Comparison of ENCODE assay signal across 22 cellular contexts in the genomic region with DNA sequence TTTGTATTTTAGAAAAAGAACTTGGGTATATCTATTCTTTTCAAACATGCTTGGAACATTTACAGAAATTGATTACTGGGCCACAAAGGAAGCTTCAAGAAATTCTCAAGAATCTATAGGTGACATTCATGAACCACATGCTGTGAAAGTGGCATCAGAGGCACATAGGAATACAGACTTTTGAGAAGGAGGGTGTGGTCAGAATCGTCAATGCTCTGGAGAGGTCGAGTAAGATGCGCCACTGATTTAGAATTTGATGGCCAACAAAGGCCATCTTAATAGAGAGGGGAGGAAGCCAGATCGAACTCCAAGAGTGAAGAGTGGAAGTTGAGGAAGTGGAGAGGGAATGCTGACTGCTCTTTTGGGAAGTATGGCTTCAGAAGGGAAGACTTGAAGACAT. TPM values are rescaled to one million over a fixed set of nuclear protein-coding genes. Genes with fewer than 3 reads are reported as not detected.
DNase-seq lines count a peak whose midpoint lies in the region; ATAC-seq, FAIRE-seq and TF ChIP-seq lines count a peak whose summit lies in the region.
"Had no signal": no experiment of that assay in that cellular context is flagged by ENCODE, and none has a peak within 500 bp of the region (broad histone marks: within the 10 kb centered on the region; RNA-seq: fewer than 3 reads in every experiment).

No MANE protein-coding gene starts in this region.

- DNase-seq in HepG2 (ENCODE audit: low spot score) = no peak
- DNase-seq in right lobe of liver = no peak
- peak; percentile 0 for DNase-seq in activated naive CD8-positive, alpha-beta T cell treated with anti-CD3 and anti-CD28 coated beads, Interleukin-2, amount 50 U/mL, for 24 hours
- peak; percentile 2 for DNase-seq in type B pancreatic cell (ENCODE audit: extremely low spot score, unreplicated experiment)
- no peak for DNase-seq in neural progenitor cell (ENCODE audit: low spot score)
- DNase-seq in cardiac septum (ENCODE audit: low spot score) = no peak
- DNase-seq: amniotic stem cell; central memory CD4-positive, alpha-beta T cell; COR-L47; effector CD4-positive, alpha-beta T cell; left cardiac atrium; midbrain; NCI-H1436; NCI-H748 treated with DMSO at 0.1 percent for 48 hours; OCI-M1; SHP77; spleen; WERI-Rb-1 had no signal

- H3K4me2 ChIP-seq in HepG2 (ENCODE audit: low read depth, low read length) = no peak overlapping the region
- H3K4me2 ChIP-seq in SU-DHL-6 (ENCODE audit: low read depth, low read length, poor library complexity, severe bottlenecking) = no peak overlapping the region
- no peak overlapping the region for H3K4me2 ChIP-seq in neural progenitor cell

- H3K9me3 Mint-ChIP-seq in activated naive CD8-positive, alpha-beta T cell treated with anti-CD3 and anti-CD28 coated beads, Interleukin-2, amount 50 U/mL, for 24 hours = peaks cover 5% of the 10 kb centered on the region
- H3K9me3 Mint-ChIP-seq in type B pancreatic cell (peaks cover 4% of the 10 kb centered on the region), neural progenitor cell (no peaks in the 10 kb centered on the region)

- no peak for TF ChIP-seq POLR2A in HepG2 (IDR thresholded peaks at IDR 0.05; ENCODE audit: insufficient read depth in 1 of 2, low read depth in 2 of 2, low read length in 2 of 2)
- no peak for TF ChIP-seq POLR2A in right lobe of liver (IDR thresholded peaks at IDR 0.05)

- no peak overlapping the region for H2AFZ ChIP-seq in HepG2 (ENCODE audit: low read length)
- no peak overlapping the region for H2AFZ ChIP-seq in SU-DHL-6 (ENCODE audit: low read depth, low read length, severe bottlenecking)
- H2AFZ ChIP-seq in neural progenitor cell (replicated peaks) = no peak overlapping the region

- H3K9ac ChIP-seq in HepG2 (ENCODE audit: insufficient read depth, low read depth, low read length) (no peak overlapping the region), SU-DHL-6 (ENCODE audit: low read length) (no peak overlapping the region; the same call in 1 of the 2 replicates), neural progenitor cell (no peak overlapping the region)

- H4K20me1 ChIP-seq in HepG2 (ENCODE audit: insufficient read depth, low read length) (no peaks in the 10 kb centered on the region), SU-DHL-6 (ENCODE audit: low read depth, low read length) (no peaks in the 10 kb centered on the region), neural progenitor cell (ENCODE audit: low read depth) (no peaks in the 10 kb centered on the region)

- peaks cover 83% of the 10 kb centered on the region for H3K4me1 Mint-ChIP-seq in activated naive CD8-positive, alpha-beta T cell treated with anti-CD3 and anti-CD28 coated beads, Interleukin-2, amount 50 U/mL, for 24 hours
- H3K4me1 Mint-ChIP-seq in type B pancreatic cell (ENCODE audit: unreplicated experiment) (no peaks in the 10 kb centered on the region), neural progenitor cell (peaks cover 15% of the 10 kb centered on the region)

- H3K4me1 ChIP-seq in HepG2 (ENCODE audit: insufficient read depth, low read length) (peaks cover 70% of the 10 kb centered on the region), right lobe of liver (peaks cover 0 to 9% (median 2%) of the 10 kb centered on the region in 4 donors), neural progenitor cell (no peaks in the 10 kb centered on the region)

- intact Hi-C loops in HepG2 (cut with micrococcal nuclease; ENCODE audit: unreplicated experiment) = no loop called here
- intact Hi-C loops in right lobe of liver (cut with DNase I) = no loop called here
- intact Hi-C loops in cardiac septum (cut with DNase I) = no loop called here

- H3K27ac ChIP-seq in HepG2 (ENCODE audit: extremely low read length, insufficient read depth, low read length) (peak overlapping the region; percentile 47), right lobe of liver (no peak overlapping the region), SU-DHL-6 (ENCODE audit: low read depth, low read length) (peak overlapping the region; percentile 43; the same call in 1 of the 2 replicates), neural progenitor cell (no peak overlapping the region)
- H3K27ac ChIP-seq: HL-60, thoracic aorta, WERI-Rb-1 had no signal

- peak overlapping the region; percentile 28 for H3K4me3 Mint-ChIP-seq in activated naive CD8-positive, alpha-beta T cell treated with anti-CD3 and anti-CD28 coated beads, Interleukin-2, amount 50 U/mL, for 24 hours
- H3K4me3 Mint-ChIP-seq in type B pancreatic cell = no peak overlapping the region
- H3K4me3 Mint-ChIP-seq in neural progenitor cell = no peak overlapping the region

- TF ChIP-seq EP300 in HepG2 (IDR thresholded peaks at IDR 0.05; ENCODE audit: low read depth in 2 of 2, low read length in 2 of 2) = no peak
- TF ChIP-seq EP300 in HepG2 (CRISPR knock-in tag; IDR thresholded peaks at IDR 0.05; ENCODE audit: borderline replicate concordance) = no peak

- H3K79me2 ChIP-seq in HepG2 (ENCODE audit: insufficient read depth, low read length) (peaks cover 39% of the 10 kb centered on the region), SU-DHL-6 (ENCODE audit: insufficient read depth, low read length) (no peaks in the 10 kb centered on the region), neural progenitor cell (ENCODE audit: low read depth) (peaks cover 9% of the 10 kb centered on the region)

- ATAC-seq in HepG2 (no peak), right lobe of liver (no peak)
- ATAC-seq in activated naive CD8-positive, alpha-beta T cell treated with anti-CD3 and anti-CD28 coated beads, Interleukin-2, amount 50 U/mL, for 24 hours = no peak
- ATAC-seq: left cardiac atrium had no signal

- 92% methylated on average over 4 of the region's 4 CpGs for WGBS in HepG2 (ENCODE audit: low lambda C conversion rate)
- WGBS in right lobe of liver (ENCODE audit: insufficient coverage, low coverage, low lambda C conversion rate, missing lambda C conversion rate) = 86% methylated on average over 4 of the region's 4 CpGs

- H3F3A ChIP-seq in SU-DHL-6 (ENCODE audit: insufficient read depth) (peaks cover 52% of the 10 kb centered on the region), neural progenitor cell (ENCODE audit: low read depth) (no peaks in the 10 kb centered on the region)

- H3K27me3 Mint-ChIP-seq in activated naive CD8-positive, alpha-beta T cell treated with anti-CD3 and anti-CD28 coated beads, Interleukin-2, amount 50 U/mL, for 24 hours = no peaks in the 10 kb centered on the region
- H3K27me3 Mint-ChIP-seq in type B pancreatic cell (no peaks in the 10 kb centered on the region), neural progenitor cell (ENCODE audit: insufficient read depth, low read depth) (no peaks in the 10 kb centered on the region)

- TF ChIP-seq CTCF in HepG2 (CRISPR knock-in tag; IDR thresholded peaks at IDR 0.05) (no peak), right lobe of liver (IDR thresholded peaks at IDR 0.05) (no peak), SU-DHL-6 (IDR thresholded peaks at IDR 0.05; ENCODE audit: insufficient read depth, low read length, poor library complexity, severe bottlenecking) (no peak), type B pancreatic cell (conservative IDR thresholded peaks at IDR 0.05) (no peak), neural progenitor cell (IDR thresholded peaks at IDR 0.05) (no peak)

- peak overlapping the region; percentile 95 for H3K27ac Mint-ChIP-seq in activated naive CD8-positive, alpha-beta T cell treated with anti-CD3 and anti-CD28 coated beads, Interleukin-2, amount 50 U/mL, for 24 hours
- no peak overlapping the region for H3K27ac Mint-ChIP-seq in type B pancreatic cell
- no peak overlapping the region for H3K27ac Mint-ChIP-seq in neural progenitor cell

- H3K9me3 ChIP-seq in HepG2 (ENCODE audit: low read length) (no peaks in the 10 kb centered on the region), right lobe of liver (no peaks in the 10 kb centered on the region), SU-DHL-6 (ENCODE audit: insufficient read depth, low read length) (no peaks in the 10 kb centered on the region), neural progenitor cell (ENCODE audit: low read depth) (no peaks in the 10 kb centered on the region)
- H3K9me3 ChIP-seq: spleen, thoracic aorta had no signal

- FAIRE-seq in HepG2 (lab: Jason Lieb, UNC) = no peak
- FAIRE-seq: GM18507 had no signal

- no peaks in the 10 kb centered on the region; a peak in 1 of 5 replicates for H3K27me3 ChIP-seq in HepG2 (ENCODE audit: control insufficient read depth in 1 of 2, insufficient read depth in 2 of 2, low read length in 2 of 2)
- no peaks in the 10 kb centered on the region for H3K27me3 ChIP-seq in right lobe of liver
- no peaks in the 10 kb centered on the region for H3K27me3 ChIP-seq in SU-DHL-6 (ENCODE audit: low read length)
- no peaks in the 10 kb centered on the region for H3K27me3 ChIP-seq in neural progenitor cell
- H3K27me3 ChIP-seq: spleen had no signal

- no peak overlapping the region for H3K4me3 ChIP-seq in HepG2 (replicated peaks in 1 of 3; ENCODE audit: insufficient read depth in 1 of 3, low read depth in 2 of 3, low read length in 3 of 3)
- no peak overlapping the region for H3K4me3 ChIP-seq in right lobe of liver
- H3K4me3 ChIP-seq in SU-DHL-6 (ENCODE audit: insufficient read depth, low read length, poor library complexity, severe bottlenecking) = no peak overlapping the region
- no peak overlapping the region for H3K4me3 ChIP-seq in neural progenitor cell
- H3K4me3 ChIP-seq: spleen, thoracic aorta had no signal

- in situ Hi-C loops in HepG2 (cut with HindIII; ENCODE audit: extremely low pct_ligation_motif_present, low pct_unique_long_range_greater_than_20kb) = no loop called here

- TF ChIP-seq RAD21 in HepG2 (CRISPR knock-in tag; IDR thresholded peaks at IDR 0.05) = no peak

- no peaks in the 10 kb centered on the region for H3K9me2 ChIP-seq in SU-DHL-6 (replicated peaks; ENCODE audit: insufficient read depth, low read length)

- CTCF ChIA-PET in HepG2 (lab: Yijun Ruan, JAX; ENCODE audit: low intra/inter-chr PET ratio, low total read pairs) = no interaction called here

- no TSS peak for BruUV-seq in HepG2 (replicated peaks; lab: Mats Ljungman, UMichigan)

- peaks cover 24% of the 10 kb centered on the region for H3K36me3 Mint-ChIP-seq in activated naive CD8-positive, alpha-beta T cell treated with anti-CD3 and anti-CD28 coated beads, Interleukin-2, amount 50 U/mL, for 24 hours (ENCODE audit: low read depth)
- no peaks in the 10 kb centered on the region for H3K36me3 Mint-ChIP-seq in type B pancreatic cell
- no peaks in the 10 kb centered on the region for H3K36me3 Mint-ChIP-seq in neural progenitor cell

- no peaks in the 10 kb centered on the region for H3K36me3 ChIP-seq in HepG2 (replicated peaks in 1 of 2; ENCODE audit: control insufficient read depth in 1 of 2, insufficient read depth in 2 of 2, low read length in 2 of 2)
- H3K36me3 ChIP-seq in right lobe of liver = no peaks in the 10 kb centered on the region
- H3K36me3 ChIP-seq in SU-DHL-6 (ENCODE audit: low read length) = no peaks in the 10 kb centered on the region
- no peaks in the 10 kb centered on the region for H3K36me3 ChIP-seq in neural progenitor cell
- H3K36me3 ChIP-seq: spleen, thoracic aorta, WERI-Rb-1 had no signal

- POLR2A ChIA-PET in HepG2 (lab: Yijun Ruan, JAX) = interaction anchor here (1.2 to 2.9 kb wide), 7 partner anchors 12 to 68 kb away, joined by 3 to 13 read pairs (median 4); partner anchors contain the start of gene KDM8

RNA-seq across cellular contexts. Expression of gene NSMCE1, which starts 3.5 kb away (rescaled TPM):
- 52.9 and 53.2 TPM in 2 replicates for total RNA-seq in HepG2 (2016; rRNA removed; fragmentation: Illumina TruSeq; extraction: Trizol)
- 17.2 and 19.5 TPM in 2 replicates for total RNA-seq in HepG2 (2016; cell fraction: cytosol; rRNA removed; fragmentation: Illumina TruSeq; extraction: Trizol; ENCODE audit: low read depth)
- 55.4 and 56.5 TPM in 2 replicates for total RNA-seq in HepG2 (2016; cell fraction: insoluble cytoplasmic fraction; rRNA removed; fragmentation: Illumina TruSeq; extraction: Trizol)
- 25.5 and 27.7 TPM in 2 replicates for total RNA-seq in HepG2 (2016; cell fraction: membrane; rRNA removed; fragmentation: Illumina TruSeq; extraction: Trizol)
- total RNA-seq in HepG2 (2016; cell fraction: nucleus; rRNA removed; fragmentation: Illumina TruSeq; extraction: Trizol) = 28.0 and 30.5 TPM in 2 replicates
- polyA plus RNA-seq in HepG2 (2011; rRNA removed) = 42.7 and 43.5 TPM in 2 replicates
- 43.3 and 48.1 TPM in 2 replicates for polyA plus RNA-seq in HepG2 (2011; cell fraction: cytosol; rRNA removed)
- polyA plus RNA-seq in HepG2 (2011; cell fraction: nucleus; rRNA removed) = 9.6 and 20.1 TPM in 2 replicates
- 63.6 and 69.8 TPM in 2 replicates for polyA plus RNA-seq in HepG2 (2012)
- 16.5 and 23.5 TPM in 2 replicates for polyA plus RNA-seq in HepG2 (2016; cell fraction: cytosol; fragmentation: Illumina TruSeq; extraction: Trizol; ENCODE audit: low read depth)
- polyA plus RNA-seq in HepG2 (2016; cell fraction: insoluble cytoplasmic fraction; fragmentation: Illumina TruSeq; extraction: Trizol; ENCODE audit: low read depth) = 55.4 and 59.8 TPM in 2 replicates
- 23.1 and 25.4 TPM in 2 replicates for polyA plus RNA-seq in HepG2 (2016; cell fraction: membrane; fragmentation: Illumina TruSeq; extraction: Trizol; ENCODE audit: low read depth)
- 58.1 and 59.0 TPM in 2 replicates for polyA plus RNA-seq in HepG2 (2016; cell fraction: nucleus; fragmentation: Illumina TruSeq; extraction: Trizol; ENCODE audit: insufficient read depth, low read depth)
- 68.2 and 105 TPM in 2 replicates for polyA minus RNA-seq in HepG2 (2011; rRNA and poly(A)+ RNA removed; ENCODE audit: low replicate concordance)
- polyA minus RNA-seq in HepG2 (2011; cell fraction: cytosol; rRNA and poly(A)+ RNA removed) = 19.2 and 19.6 TPM in 2 replicates
- polyA minus RNA-seq in HepG2 (2011; cell fraction: nucleus; rRNA and poly(A)+ RNA removed) = 12.1 and 29.7 TPM in 2 replicates
- total RNA-seq in right lobe of liver = 10 to 100 TPM; 23.7 to 42.3 (median 33.1) TPM
- 27.1 and 33.3 TPM in 2 replicates for total RNA-seq in type B pancreatic cell (ENCODE audit: low replicate concordance)
- total RNA-seq in neural progenitor cell (ENCODE audit: low replicate concordance) = 44.6 and 83.4 TPM in 2 replicates
- total RNA-seq in cardiac septum = 27.2 TPM

RNA-seq across cellular contexts. Expression of gene IL4R, which starts 41.7 kb away (rescaled TPM):
- total RNA-seq in HepG2 (2016; rRNA removed; fragmentation: Illumina TruSeq; extraction: Trizol) = 7.6 and 15.9 TPM in 2 replicates
- total RNA-seq in HepG2 (2016; cell fraction: cytosol; rRNA removed; fragmentation: Illumina TruSeq; extraction: Trizol; ENCODE audit: low read depth) = 8.0 and 9.2 TPM in 2 replicates
- 6.9 and 15.8 TPM in 2 replicates for total RNA-seq in HepG2 (2016; cell fraction: insoluble cytoplasmic fraction; rRNA removed; fragmentation: Illumina TruSeq; extraction: Trizol)
- total RNA-seq in HepG2 (2016; cell fraction: membrane; rRNA removed; fragmentation: Illumina TruSeq; extraction: Trizol) = 9.4 and 9.6 TPM in 2 replicates
- total RNA-seq in HepG2 (2016; cell fraction: nucleus; rRNA removed; fragmentation: Illumina TruSeq; extraction: Trizol) = 16.4 and 21.4 TPM in 2 replicates
- 49.6 and 60.7 TPM in 2 replicates for polyA plus RNA-seq in HepG2 (2011; rRNA removed)
- polyA plus RNA-seq in HepG2 (2011; cell fraction: cytosol; rRNA removed) = 30.7 and 32.4 TPM in 2 replicates
- 61.1 and 65.1 TPM in 2 replicates for polyA plus RNA-seq in HepG2 (2011; cell fraction: nucleus; rRNA removed)
- 13.9 and 22.1 TPM in 2 replicates for polyA plus RNA-seq in HepG2 (2012)
- 1.4 and 1.8 TPM in 2 replicates for polyA plus RNA-seq in HepG2 (2016; cell fraction: cytosol; fragmentation: Illumina TruSeq; extraction: Trizol; ENCODE audit: low read depth)
- polyA plus RNA-seq in HepG2 (2016; cell fraction: insoluble cytoplasmic fraction; fragmentation: Illumina TruSeq; extraction: Trizol; ENCODE audit: low read depth) = 6.0 and 8.1 TPM in 2 replicates
- polyA plus RNA-seq in HepG2 (2016; cell fraction: membrane; fragmentation: Illumina TruSeq; extraction: Trizol; ENCODE audit: low read depth) = 3.4 and 3.5 TPM in 2 replicates
- polyA plus RNA-seq in HepG2 (2016; cell fraction: nucleus; fragmentation: Illumina TruSeq; extraction: Trizol; ENCODE audit: insufficient read depth, low read depth) = 38.0 and 39.0 TPM in 2 replicates
- polyA minus RNA-seq in HepG2 (2011; rRNA and poly(A)+ RNA removed; ENCODE audit: low replicate concordance) = 54.4 and 98.2 TPM in 2 replicates
- 19.2 and 23.0 TPM in 2 replicates for polyA minus RNA-seq in HepG2 (2011; cell fraction: cytosol; rRNA and poly(A)+ RNA removed)
- polyA minus RNA-seq in HepG2 (2011; cell fraction: nucleus; rRNA and poly(A)+ RNA removed) = 30.3 and 37.8 TPM in 2 replicates
- 100 to 1,000 TPM in 1 of 6 experiments, 10 to 100 TPM in 5; 38.8 to 147 (median 46.9) TPM for total RNA-seq in right lobe of liver
- total RNA-seq in type B pancreatic cell (ENCODE audit: low replicate concordance) = 12.3 and 22.1 TPM in 2 replicates
- 6.6 and 9.6 TPM in 2 replicates for total RNA-seq in neural progenitor cell (ENCODE audit: low replicate concordance)
- 22.0 TPM for total RNA-seq in cardiac septum

Comparison
In these comparisons a context has a peak if more than half of its experiments do, and no peak if none do; other contexts are left out.
1. H3K27ac ChIP-seq: peak in HepG2 (single experiment) and SU-DHL-6 (single experiment); none in right lobe of liver (0 of 3) and neural progenitor cell (single experiment).
2. DNase-seq: peak in activated naive CD8-positive, alpha-beta T cell treated with anti-CD3 and anti-CD28 coated beads, Interleukin-2, amount 50 U/mL, for 24 hours (single experiment) and type B pancreatic cell (single experiment); none in HepG2 (single experiment), right lobe of liver (0 of 3), neural progenitor cell (single experiment) and cardiac septum (single experiment).